Comparison of ENCODE assay signal across 23 cellular contexts in the genomic region with DNA sequence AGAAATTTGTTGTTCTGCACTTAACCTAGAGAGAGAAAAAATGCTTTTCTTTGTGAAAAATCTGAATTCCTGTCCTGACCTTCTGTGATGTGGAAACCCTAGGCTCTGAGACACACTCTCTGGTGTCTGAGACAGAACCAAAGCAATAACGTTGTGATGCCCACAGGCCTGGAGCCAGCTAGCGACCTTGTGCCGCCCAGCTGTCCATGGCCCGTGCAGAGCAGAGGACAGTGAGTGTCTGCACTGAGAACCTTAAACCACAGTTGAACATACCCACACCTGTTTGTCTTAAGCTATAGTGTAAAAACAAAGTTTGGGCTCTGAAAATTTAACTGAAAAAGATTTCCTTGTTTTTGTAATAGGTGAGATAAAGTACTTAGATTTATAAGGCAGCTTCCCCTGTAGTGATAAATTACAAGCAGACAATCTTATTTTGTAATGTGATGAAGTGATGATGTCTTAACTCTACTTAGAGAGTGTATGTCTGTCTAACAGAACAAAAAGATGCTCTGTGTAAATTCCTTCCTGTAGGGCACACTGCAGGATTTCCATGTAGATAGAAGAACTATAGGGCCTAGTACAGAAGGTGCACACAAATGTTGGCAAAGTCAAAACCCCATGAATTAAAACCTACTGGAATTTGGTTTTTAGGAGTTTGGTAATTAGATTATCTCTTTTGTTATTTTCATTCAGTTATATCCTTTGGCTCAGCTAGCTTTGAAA.
DNase-seq lines count a peak whose midpoint lies in the region; TF ChIP-seq lines count a peak whose summit lies in the region.
"Had no signal": no experiment of that assay in that cellular context is flagged by ENCODE, and none has a peak within 500 bp of the region (broad histone marks: within the 10 kb centered on the region; RNA-seq: fewer than 3 reads in every experiment).

No MANE protein-coding gene starts in this region.

- peak; percentile 22 for DNase-seq in activated T-cell treated with anti-CD3 and anti-CD28 coated beads, Interleukin-2, amount 50 U/mL, for 24 hours
- DNase-seq in activated T-cell treated with anti-CD3 and anti-CD28 coated beads for 4 hours (no peak), OCI-M1 (lab: John Stamatoyannopoulos, UW) (peak; percentile 18), choroid plexus epithelial cell (ENCODE audit: low read depth) (no peak), nephron progenitor cell (no peak), SIG-M5 treated with dmso at 0.1 percent for 504 hours (lab: John Stamatoyannopoulos, UW; ENCODE audit: unreplicated experiment) (no peak), glutamatergic neuron (no peak), H4 (ENCODE audit: low spot score) (no peak)
- DNase-seq: activated T-cell treated with anti-CD3 and anti-CD28 coated beads, Interleukin-2, amount 50 U/mL, for 48 hours; amygdala; DMS53; dorsolateral prefrontal cortex; kidney glomerular epithelial cell; mesendoderm; NCI-H1417 treated with DMSO at 0.1 percent for 48 hours; NCI-H2107; stimulated activated CD4-positive, alpha-beta T cell treated with anti-CD3 and anti-CD28 coated beads, Interleukin-1b, Interleukin-23, amount 100 ng/mL, for 48 hours had no signal

- peaks cover 97% of the 10 kb centered on the region for H3K36me3 Mint-ChIP-seq in activated T-cell treated with anti-CD3 and anti-CD28 coated beads, Interleukin-2, amount 50 U/mL, for 24 hours (ENCODE audit: low read depth)
- H3K36me3 Mint-ChIP-seq in nephron progenitor cell (ENCODE audit: low read depth), result peaks cover 94% of the 10 kb centered on the region
- H3K36me3 Mint-ChIP-seq in glutamatergic neuron (ENCODE audit: unreplicated experiment), result peaks cover 27% of the 10 kb centered on the region

- H3K27me3 Mint-ChIP-seq in activated T-cell treated with anti-CD3 and anti-CD28 coated beads, Interleukin-2, amount 50 U/mL, for 24 hours, result no peaks in the 10 kb centered on the region
- no peaks in the 10 kb centered on the region for H3K27me3 Mint-ChIP-seq in nephron progenitor cell (ENCODE audit: low read depth, poor library complexity)
- peaks cover 2% of the 10 kb centered on the region for H3K27me3 Mint-ChIP-seq in glutamatergic neuron (ENCODE audit: unreplicated experiment)
- H3K27me3 Mint-ChIP-seq: progenitor cell of endocrine pancreas; stimulated activated memory B cell treated with anti-CD40 and anti-IgM and Interleukin-4, amounts not matched to agents 10 μg/mL and 1 μg/mL and 100 μg/mL, for 72 hours had no signal

- H3K4me3 Mint-ChIP-seq in activated T-cell treated with anti-CD3 and anti-CD28 coated beads, Interleukin-2, amount 50 U/mL, for 24 hours, result no peak overlapping the region
- H3K4me3 Mint-ChIP-seq in nephron progenitor cell, result no peak overlapping the region
- H3K4me3 Mint-ChIP-seq in glutamatergic neuron (ENCODE audit: unreplicated experiment), result no peak overlapping the region
- H3K4me3 Mint-ChIP-seq: neural progenitor cell; stimulated activated memory B cell treated with anti-CD40 and anti-IgM and Interleukin-4, amounts not matched to agents 10 μg/mL and 1 μg/mL and 100 μg/mL, for 72 hours had no signal

- no peak overlapping the region for H3K4me3 ChIP-seq in choroid plexus epithelial cell (ENCODE audit: low read depth, low read length)
- H3K4me3 ChIP-seq: cardiac muscle cell, dorsolateral prefrontal cortex, GM12878, neural progenitor cell, thoracic aorta had no signal

- peak; percentile 25 for TF ChIP-seq CTCF in choroid plexus epithelial cell (conservative IDR thresholded peaks at IDR 0.05; ENCODE audit: low read depth, low read length)
- no peak for TF ChIP-seq CTCF in nephron progenitor cell (IDR thresholded peaks at IDR 0.05)
- no peak for TF ChIP-seq CTCF in glutamatergic neuron (IDR thresholded peaks at IDR 0.05; ENCODE audit: partially characterized antibody, unreplicated experiment)

- H3K4me1 Mint-ChIP-seq in activated T-cell treated with anti-CD3 and anti-CD28 coated beads, Interleukin-2, amount 50 U/mL, for 24 hours (ENCODE audit: low read depth), result peaks cover 48% of the 10 kb centered on the region
- no peaks in the 10 kb centered on the region for H3K4me1 Mint-ChIP-seq in nephron progenitor cell
- H3K4me1 Mint-ChIP-seq in glutamatergic neuron (ENCODE audit: low read depth, unreplicated experiment), result peaks cover 2% of the 10 kb centered on the region
- H3K4me1 Mint-ChIP-seq: neural progenitor cell; stimulated activated memory B cell treated with anti-CD40 and anti-IgM and Interleukin-4, amounts not matched to agents 10 μg/mL and 1 μg/mL and 100 μg/mL, for 72 hours had no signal

- peaks cover 32% of the 10 kb centered on the region for H3K9me3 Mint-ChIP-seq in activated T-cell treated with anti-CD3 and anti-CD28 coated beads, Interleukin-2, amount 50 U/mL, for 24 hours
- H3K9me3 Mint-ChIP-seq in nephron progenitor cell, result peaks cover 23% of the 10 kb centered on the region
- peaks cover 3% of the 10 kb centered on the region for H3K9me3 Mint-ChIP-seq in glutamatergic neuron (ENCODE audit: unreplicated experiment)

- H3K27ac Mint-ChIP-seq in activated T-cell treated with anti-CD3 and anti-CD28 coated beads, Interleukin-2, amount 50 U/mL, for 24 hours, result no peak overlapping the region
- H3K27ac Mint-ChIP-seq in nephron progenitor cell (peak overlapping the region; percentile 13), glutamatergic neuron (ENCODE audit: unreplicated experiment) (no peak overlapping the region)
- H3K27ac Mint-ChIP-seq: neural progenitor cell; progenitor cell of endocrine pancreas; stimulated activated memory B cell treated with anti-CD40 and anti-IgM and Interleukin-4, amounts not matched to agents 10 μg/mL and 1 μg/mL and 100 μg/mL, for 72 hours had no signal

Comparison
In these comparisons a context has a peak if more than half of its experiments do, and no peak if none do; other contexts are left out.
1. DNase-seq: peak in activated T-cell treated with anti-CD3 and anti-CD28 coated beads, Interleukin-2, amount 50 U/mL, for 24 hours (single experiment) and OCI-M1 (single experiment); none in activated T-cell treated with anti-CD3 and anti-CD28 coated beads for 4 hours (single experiment), choroid plexus epithelial cell (single experiment), nephron progenitor cell (single experiment), SIG-M5 treated with dmso at 0.1 percent for 504 hours (single experiment), glutamatergic neuron (single experiment) and H4 (single experiment).